In genomic region chr19:39181500-39182173, GRCh38 we compare ENCODE assay signal across 1 cellular context.
TF ChIP-seq lines count a peak whose summit lies in the region.

No MANE protein-coding gene starts in this region.

TF ChIP-seq in HEK293, 187 proteins besides CTCF, POLR2A, EP300 and RAD21 (continued from another document):
- TF ChIP-seq SCRT2 (tag by site-specific recombination; IDR thresholded peaks at IDR 0.05) (peak; percentile 33; the same call in 1 of the 2 replicates), ZBTB17 (tag by site-specific recombination; IDR thresholded peaks at IDR 0.05) (0 out of 2 replicates have a peak, but pooled peaks have one; percentile 14), ZBTB20 (tag by site-specific recombination; IDR thresholded peaks at IDR 0.05) (peak; percentile 66), ZIC2 (tag by site-specific recombination; IDR thresholded peaks at IDR 0.05) (peak; percentile 34; the same call in 1 of the 2 replicates), ZNF692 (tag by site-specific recombination; IDR thresholded peaks at IDR 0.05) (peak; percentile 39; the same call in 1 of the 2 replicates), ZNF639 (tag by site-specific recombination; IDR thresholded peaks at IDR 0.05) (no peak)
